In the genomic region with DNA sequence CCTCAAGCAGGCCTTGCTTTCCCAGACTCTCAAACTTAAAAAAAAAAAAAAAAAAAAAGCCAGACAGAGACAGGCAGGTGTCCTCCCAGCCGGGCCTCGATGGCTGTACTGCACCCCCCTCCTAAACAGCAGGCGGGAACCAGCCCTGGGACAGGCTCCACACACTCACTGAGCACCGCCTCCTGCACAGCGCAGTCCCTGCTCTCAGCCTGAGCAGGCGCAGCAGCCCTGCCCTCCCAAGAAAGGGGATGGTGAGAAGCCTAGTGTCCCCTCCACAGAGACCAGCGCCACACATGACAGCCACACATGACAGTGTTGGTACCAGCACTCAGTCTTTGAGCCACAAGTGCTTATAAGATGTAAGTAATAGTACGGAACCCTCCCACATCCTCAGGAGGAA, we compare ENCODE assay signal across 38 cellular contexts. TPM values are rescaled to one million over a fixed set of nuclear protein-coding genes. Genes with fewer than 3 reads are reported as not detected.
"Had no signal": no experiment of that assay in that cellular context is flagged by ENCODE, and none has a peak within 500 bp of the region (broad histone marks: within the 10 kb centered on the region; RNA-seq: fewer than 3 reads in every experiment).

No MANE protein-coding gene starts in this region.

- H2AFZ ChIP-seq: PC-9 had no signal

- DNase-seq: activated CD4-positive, alpha-beta T cell treated with anti-CD3 and anti-CD28 coated beads for 4 hours; activated CD4-positive, alpha-beta T cell treated with anti-CD3 and anti-CD28 coated beads, Interleukin-2, amount 50 U/mL, for 4 hours; activated CD4-positive, CD25-positive, alpha-beta regulatory T cell treated with anti-CD3 and anti-CD28 coated beads, Interleukin-2, amount 50 U/mL, for 72 hours; activated CD8-positive, alpha-beta T cell treated with anti-CD3 and anti-CD28 coated beads, Interleukin-2, amount 10 ng/mL, durations not matched to agents 7 days and 5 days; activated gamma-delta T cell treated with Interleukin-2 at 50 U/mL for 16 hours; activated naive CD4-positive, alpha-beta T cell treated with anti-CD3 and anti-CD28 coated beads for 36 hours; activated T-cell treated with anti-CD3 and anti-CD28 coated beads, Interleukin-2, amount 50 U/mL, for 24 hours; adrenal gland; caudate nucleus; cerebellar nuclear complex; NCI-H1092 treated with DMSO at 0.1 percent for 48 hours; NCI-H1417; NCI-H146; NCI-H187; NCI-H2029 treated with DMSO at 0.1 percent for 48 hours; NCI-H2107; NCI-H2171; NCI-H510A; NCI-H526; NCI-H748 treated with DMSO at 0.1 percent for 48 hours; NK-92 treated with Interleukin-12 subunit alpha and Interleukin-12 subunit beta, amount 100 ng/mL, for 24 hours; PC-9; SIG-M5; T-helper 17 cell; T-helper 9 cell had no signal

- H3K27ac ChIP-seq: adrenal gland, PC-9, RWPE1, VCaP had no signal

- H3K4me2 ChIP-seq: PC-9 had no signal

- H3K27ac Mint-ChIP-seq: activated B cell treated with CpG ODN at 0.5 μM for 24 hours; activated naive CD4-positive, alpha-beta T cell treated with anti-CD3 and anti-CD28 coated beads for 36 hours; brain; T-cell; T-helper 17 cell had no signal

- H3K4me1 ChIP-seq: adrenal gland had no signal

- H3K4me3 ChIP-seq: adrenal gland, PC-9 had no signal

- H3K27me3 ChIP-seq: adrenal gland had no signal

- H3K4me3 Mint-ChIP-seq: activated B cell treated with CpG ODN at 0.5 μM for 24 hours; activated CD8-positive, alpha-beta T cell treated with anti-CD3 and anti-CD28 coated beads, Interleukin-2, amount 10 ng/mL, durations not matched to agents 7 days and 5 days; activated naive CD4-positive, alpha-beta T cell treated with anti-CD3 and anti-CD28 coated beads for 36 hours; activated T-cell treated with anti-CD3 and anti-CD28 coated beads, Interleukin-2, amount 50 U/mL, for 24 hours; brain; T-cell; T-helper 17 cell had no signal

- ATAC-seq: activated CD8-positive, alpha-beta T cell treated with anti-CD3 and anti-CD28 coated beads, Interleukin-2, amount 10 ng/mL, durations not matched to agents 7 days and 5 days; activated naive CD4-positive, alpha-beta T cell treated with anti-CD3 and anti-CD28 coated beads, Interleukin-2, amount 50 U/mL, for 72 hours; Right ventricle myocardium inferior; SK-N-SH treated with all-trans-retinoic acid at 6 μM for 48 hours; T-cell; T-helper 17 cell had no signal

- H3K27me3 Mint-ChIP-seq: activated B cell treated with CpG ODN at 0.5 μM for 24 hours; activated T-cell treated with anti-CD3 and anti-CD28 coated beads, Interleukin-2, amount 50 U/mL, for 24 hours; T-cell; T-helper 17 cell had no signal

- H3K9me3 ChIP-seq: adrenal gland had no signal

- H3K9me3 Mint-ChIP-seq: activated B cell treated with CpG ODN at 0.5 μM for 24 hours; activated naive CD4-positive, alpha-beta T cell treated with anti-CD3 and anti-CD28 coated beads for 36 hours; activated naive CD4-positive, alpha-beta T cell treated with anti-CD3 and anti-CD28 coated beads, Interleukin-2, amount 50 U/mL, for 72 hours; activated T-cell treated with anti-CD3 and anti-CD28 coated beads, Interleukin-2, amount 50 U/mL, for 24 hours; brain had no signal

- FAIRE-seq: bronchial epithelial cell, colon, RCC 7860 had no signal

- H3K36me3 ChIP-seq: adrenal gland had no signal

- H3K36me3 Mint-ChIP-seq: brain had no signal

RNA-seq across cellular contexts. Expression of a gene that starts 11.9 kb away (rescaled TPM):
- total RNA-seq: SK-MEL-5 had no signal

RNA-seq across cellular contexts. Expression of a gene that starts 57.2 kb away (rescaled TPM):
- total RNA-seq: activated B cell treated with CpG ODN at 0.5 μM for 24 hours; activated CD8-positive, alpha-beta T cell treated with anti-CD3 and anti-CD28 coated beads, Interleukin-2, amount 10 ng/mL, durations not matched to agents 7 days and 5 days; activated naive CD4-positive, alpha-beta T cell treated with anti-CD3 and anti-CD28 coated beads for 36 hours; activated naive CD4-positive, alpha-beta T cell treated with anti-CD3 and anti-CD28 coated beads, Interleukin-2, amount 50 U/mL, for 72 hours; bronchial epithelial cell; LHCN-M2; PC-9; Right ventricle myocardium inferior; SK-MEL-5; T-cell; T-helper 17 cell had no signal
